In genomic region chr11:17314232-17314547, GRCh38 we compare ENCODE assay signal across 13 cellular contexts. TPM values are rescaled to one million over a fixed set of nuclear protein-coding genes. Genes with fewer than 3 reads are reported as not detected.
A peak's percentile ranks its signal among the peaks of the same experiment; 100 is the strongest.
DNase-seq lines count a peak whose midpoint lies in the region; ATAC-seq, FAIRE-seq and TF ChIP-seq lines count a peak whose summit lies in the region.
"Had no signal": no experiment of that assay in that cellular context is flagged by ENCODE, and none has a peak within 500 bp of the region (broad histone marks: within the 10 kb centered on the region; RNA-seq: fewer than 3 reads in every experiment).

No MANE protein-coding gene starts in this region.

- H3K4me1 Mint-ChIP-seq in natural killer cell (no peaks in the 10 kb centered on the region), glutamatergic neuron (ENCODE audit: low read depth, unreplicated experiment) (no peaks in the 10 kb centered on the region)
- H3K4me1 Mint-ChIP-seq: activated CD4-positive, alpha-beta memory T cell treated with anti-CD3 and anti-CD28 coated beads, Interleukin-2, amount 10 ng/mL, durations not matched to agents 7 days and 5 days; activated naive CD8-positive, alpha-beta T cell treated with anti-CD3 and anti-CD28 coated beads, Interleukin-2, amount 10 ng/mL, durations not matched to agents 7 days and 5 days had no signal

- no peaks in the 10 kb centered on the region for H3K27me3 Mint-ChIP-seq in natural killer cell (ENCODE audit: low read depth in 2 of 2)
- H3K27me3 Mint-ChIP-seq in glutamatergic neuron (ENCODE audit: unreplicated experiment) = no peaks in the 10 kb centered on the region
- H3K27me3 Mint-ChIP-seq: activated CD4-positive, alpha-beta memory T cell treated with anti-CD3 and anti-CD28 coated beads, Interleukin-2, amount 10 ng/mL, durations not matched to agents 7 days and 5 days; activated naive CD8-positive, alpha-beta T cell treated with anti-CD3 and anti-CD28 coated beads, Interleukin-2, amount 10 ng/mL, durations not matched to agents 7 days and 5 days had no signal

- peak overlapping the region; percentile 38; the same call in 1 of the 2 replicates for H3K27ac ChIP-seq in 22Rv1
- H3K27ac ChIP-seq: BLaER1 treated with 17β-estradiol and CSF1 and Interleukin-3, amounts not matched to agents 10 nM and 100 nM had no signal

- H3K4me1 ChIP-seq in adipocyte (ENCODE audit: control insufficient read depth, insufficient read depth, low read length) = peaks cover 14% of the 10 kb centered on the region

- no peaks in the 10 kb centered on the region for H3K9me3 ChIP-seq in adipocyte (ENCODE audit: control insufficient read depth, low read length)
- H3K9me3 ChIP-seq: BLaER1 treated with 17β-estradiol and CSF1 and Interleukin-3, amounts not matched to agents 10 nM and 100 nM had no signal

- H3K36me3 ChIP-seq in adipocyte (ENCODE audit: control insufficient read depth, insufficient read depth, low read length, severe bottlenecking) = peaks cover 27% of the 10 kb centered on the region

- H3K9ac ChIP-seq in adipocyte (ENCODE audit: low read length) = peak overlapping the region; percentile 12
- H3K9ac ChIP-seq: BLaER1 treated with 17β-estradiol and CSF1 and Interleukin-3, amounts not matched to agents 10 nM and 100 nM had no signal

- intact Hi-C loops in natural killer cell (cut with micrococcal nuclease) = no loop called here

- no peak overlapping the region for H3K27ac Mint-ChIP-seq in natural killer cell
- H3K27ac Mint-ChIP-seq in glutamatergic neuron (ENCODE audit: unreplicated experiment) = no peak overlapping the region
- H3K27ac Mint-ChIP-seq: activated CD4-positive, alpha-beta memory T cell treated with anti-CD3 and anti-CD28 coated beads, Interleukin-2, amount 10 ng/mL, durations not matched to agents 7 days and 5 days; activated naive CD8-positive, alpha-beta T cell treated with anti-CD3 and anti-CD28 coated beads, Interleukin-2, amount 10 ng/mL, durations not matched to agents 7 days and 5 days had no signal

- ATAC-seq in natural killer cell (no peak), HG03139 (IDR thresholded peaks at IDR 0.05; ENCODE audit: unreplicated experiment) (no peak)

- TF ChIP-seq CTCF in 22Rv1 (IDR thresholded peaks at IDR 0.05) = no peak
- TF ChIP-seq CTCF in natural killer cell (IDR thresholded peaks at IDR 0.05) = no peak
- TF ChIP-seq CTCF in glutamatergic neuron (IDR thresholded peaks at IDR 0.05; ENCODE audit: partially characterized antibody, unreplicated experiment) = no peak

- DNase-seq in H54 (ENCODE audit: insufficient read length, low spot score) (peak; percentile 26), adipocyte (ENCODE audit: low read depth) (peak; percentile 89), iPS-NIHi11 (ENCODE audit: low spot score) (peak; percentile 5), natural killer cell (no peak), hypothalamus (lab: John Stamatoyannopoulos, UW) (no peak), glutamatergic neuron (no peak)
- DNase-seq: activated CD4-positive, alpha-beta memory T cell treated with anti-CD3 and anti-CD28 coated beads, Interleukin-2, amount 10 ng/mL, durations not matched to agents 7 days and 5 days; activated naive CD8-positive, alpha-beta T cell treated with anti-CD3 and anti-CD28 coated beads, Interleukin-2, amount 10 ng/mL, durations not matched to agents 7 days and 5 days; KG1; mesendoderm had no signal

- peak; percentile 99 for FAIRE-seq in H54 (lab: Jason Lieb, UNC)

- peak overlapping the region; percentile 34 for H3K4me3 ChIP-seq in adipocyte (ENCODE audit: low read length)
- H3K4me3 ChIP-seq: BLaER1 treated with 17β-estradiol and CSF1 and Interleukin-3, amounts not matched to agents 10 nM and 100 nM had no signal

- H3K36me3 Mint-ChIP-seq in natural killer cell (peaks cover 10% of the 10 kb centered on the region), glutamatergic neuron (ENCODE audit: unreplicated experiment) (no peaks in the 10 kb centered on the region)

- no peak overlapping the region for H3K4me3 Mint-ChIP-seq in natural killer cell
- H3K4me3 Mint-ChIP-seq in glutamatergic neuron (ENCODE audit: unreplicated experiment) = no peak overlapping the region
- H3K4me3 Mint-ChIP-seq: activated CD4-positive, alpha-beta memory T cell treated with anti-CD3 and anti-CD28 coated beads, Interleukin-2, amount 10 ng/mL, durations not matched to agents 7 days and 5 days; activated naive CD8-positive, alpha-beta T cell treated with anti-CD3 and anti-CD28 coated beads, Interleukin-2, amount 10 ng/mL, durations not matched to agents 7 days and 5 days had no signal

- H3K9me3 Mint-ChIP-seq in natural killer cell (no peaks in the 10 kb centered on the region), glutamatergic neuron (ENCODE audit: unreplicated experiment) (no peaks in the 10 kb centered on the region)
- H3K9me3 Mint-ChIP-seq: activated CD4-positive, alpha-beta memory T cell treated with anti-CD3 and anti-CD28 coated beads, Interleukin-2, amount 10 ng/mL, durations not matched to agents 7 days and 5 days; activated naive CD8-positive, alpha-beta T cell treated with anti-CD3 and anti-CD28 coated beads, Interleukin-2, amount 10 ng/mL, durations not matched to agents 7 days and 5 days had no signal

- TF ChIP-seq POLR2A in H54 (IDR thresholded peaks at IDR 0.05; ENCODE audit: low read depth, low read length) = no peak

- no peaks in the 10 kb centered on the region for H3K27me3 ChIP-seq in adipocyte (replicated peaks; ENCODE audit: control insufficient read depth, insufficient read depth, low read length)
- H3K27me3 ChIP-seq: BLaER1 treated with 17β-estradiol and CSF1 and Interleukin-3, amounts not matched to agents 10 nM and 100 nM had no signal

RNA-seq across cellular contexts. Expression of gene NCR3LG1, which starts 37.4 kb away (rescaled TPM):
- total RNA-seq in natural killer cell = 10 to 100 TPM in 1 of 3 donors, 1 to 10 TPM in 2; 6.3 to 10.1 (median 9.7) TPM
- total RNA-seq in glutamatergic neuron (ENCODE audit: unreplicated experiment) = 0.51 TPM

RNA-seq across cellular contexts. Expression of gene NUCB2, which starts 37.7 kb away (rescaled TPM):
- total RNA-seq in natural killer cell = 100 to 1,000 TPM in 1 of 3 donors, 10 to 100 TPM in 2; 70.7 to 101 (median 81.4) TPM
- total RNA-seq in glutamatergic neuron (ENCODE audit: unreplicated experiment) = 11.5 TPM

Comparison
In these comparisons a context has a peak if more than half of its experiments do, and no peak if none do; other contexts are left out.
1. DNase-seq: peak in H54 (single experiment), adipocyte (single experiment) and iPS-NIHi11 (single experiment); none in natural killer cell (single experiment), hypothalamus (0 of 51) and glutamatergic neuron (single experiment).